ENCODE assay signal across 11 cellular contexts in genomic region chr1:100785399-100786082, GRCh38.
A peak's percentile ranks its signal among the peaks of the same experiment; 100 is the strongest.
DNase-seq lines count a peak whose midpoint lies in the region; ATAC-seq and TF ChIP-seq lines count a peak whose summit lies in the region.
"Had no signal": no experiment of that assay in that cellular context is flagged by ENCODE, and none has a peak within 500 bp of the region (broad histone marks: within the 10 kb centered on the region; RNA-seq: fewer than 3 reads in every experiment).

No MANE protein-coding gene starts in this region.

- H3K36me3 ChIP-seq in left ventricle myocardium inferior (no peaks in the 10 kb centered on the region), SJCRH30 (no peaks in the 10 kb centered on the region), aorta (ENCODE audit: control insufficient read depth in 1 of 2, insufficient read depth in 2 of 2, low read length in 1 of 2) (no peaks in the 10 kb centered on the region), H7 (replicated peaks; ENCODE audit: control insufficient read depth, insufficient read depth, low read length) (no peaks in the 10 kb centered on the region), testis (ENCODE audit: low read depth, missing control alignments) (no peaks in the 10 kb centered on the region)

- H3K4me3 ChIP-seq in left ventricle myocardium inferior: no peak overlapping the region
- H3K4me3 ChIP-seq in SJCRH30: peak overlapping the region; percentile 44
- H3K4me3 ChIP-seq in aorta (ENCODE audit: low read length in 2 of 2): peak overlapping the region in 1 of 2 donors; percentile 18
- no peak overlapping the region for H3K4me3 ChIP-seq in H7 (ENCODE audit: insufficient read depth, low read depth, low read length)
- H3K4me3 ChIP-seq in testis: no peak overlapping the region

- WGBS in aorta, 2 donors: 20 to 23% methylated on average over 5 of the region's 5 CpGs
- 67 to 69% methylated on average over 5 of the region's 5 CpGs for WGBS in testis, 2 donors

- intact Hi-C loops in Right ventricle myocardium inferior (cut with DNase I) (no loop called here), left ventricle myocardium inferior (cut with micrococcal nuclease) (no loop called here), aorta (cut with DNase I) (no loop called here), testis (cut with DNase I; ENCODE audit: low total_unique reads) (no loop called here)

- no peak for DNase-seq in Right ventricle myocardium inferior (ENCODE audit: missing footprints)
- no peak for DNase-seq in left ventricle myocardium inferior
- peak; percentile 36 to 71 for DNase-seq in SJCRH30
- DNase-seq in fibroblast of gingiva (ENCODE audit: low read depth): peak; percentile 9
- DNase-seq in aorta: no peak
- DNase-seq in H7: no peak
- DNase-seq in testis: no peak
- no peak for DNase-seq in NCI-H2196 treated with DMSO at 0.1 percent for 48 hours (lab: John Stamatoyannopoulos, UW; ENCODE audit: unreplicated experiment)
- DNase-seq: activated CD4-positive, alpha-beta memory T cell treated with anti-CD3 and anti-CD28 coated beads, Interleukin-2, amount 10 ng/mL, durations not matched to agents 7 days and 5 days; SHP77 treated with DMSO at 0.1 percent for 48 hours; stimulated activated CD4-positive, alpha-beta T cell treated with anti-CD3 and anti-CD28 coated beads, Interleukin-4, amount 100 ng/mL, for 1 hour had no signal

- TF ChIP-seq POLR2A in testis (IDR thresholded peaks at IDR 0.05): no peak

- H3K27me3 ChIP-seq in left ventricle myocardium inferior (ENCODE audit: low read depth): no peaks in the 10 kb centered on the region
- no peaks in the 10 kb centered on the region for H3K27me3 ChIP-seq in SJCRH30
- no peaks in the 10 kb centered on the region for H3K27me3 ChIP-seq in aorta (ENCODE audit: control insufficient read depth in 1 of 2, insufficient read depth in 2 of 2, low read length in 1 of 2)
- H3K27me3 ChIP-seq in H7 (ENCODE audit: control insufficient read depth, insufficient read depth, low read length): no peaks in the 10 kb centered on the region
- no peaks in the 10 kb centered on the region for H3K27me3 ChIP-seq in testis

- H3K9me3 ChIP-seq in left ventricle myocardium inferior (replicated peaks) (peaks cover 9% of the 10 kb centered on the region), SJCRH30 (replicated peaks) (no peaks in the 10 kb centered on the region), aorta (ENCODE audit: control insufficient read depth, low read length) (no peaks in the 10 kb centered on the region), testis (no peaks in the 10 kb centered on the region)

- H3K4me1 ChIP-seq in left ventricle myocardium inferior (no peaks in the 10 kb centered on the region), SJCRH30 (peaks cover 5% of the 10 kb centered on the region; the same call in 1 of the 2 replicates), aorta (ENCODE audit: control insufficient read depth in 1 of 2, insufficient read depth in 2 of 2, low read length in 2 of 2) (peaks cover 0 to 4% of the 10 kb centered on the region in 2 donors), testis (no peaks in the 10 kb centered on the region)

- H3K27ac ChIP-seq in left ventricle myocardium inferior (replicated peaks): no peak overlapping the region
- no peak overlapping the region for H3K27ac ChIP-seq in SJCRH30
- no peak overlapping the region for H3K27ac ChIP-seq in aorta (ENCODE audit: low read depth in 1 of 2, low read length in 2 of 2)
- no peak overlapping the region for H3K27ac ChIP-seq in testis

- ATAC-seq in Right ventricle myocardium inferior (peak; percentile 64), aorta (ENCODE audit: low FRiP score) (peak; percentile 59)

- no peak for TF ChIP-seq CTCF in left ventricle myocardium inferior (IDR thresholded peaks at IDR 0.05; ENCODE audit: borderline replicate concordance)
- no peak for TF ChIP-seq CTCF in testis (IDR thresholded peaks at IDR 0.05)

Comparison
In these comparisons a context has a peak if more than half of its experiments do, and no peak if none do; other contexts are left out.
1. DNase-seq: peak in SJCRH30 (2 of 2) and fibroblast of gingiva (single experiment); none in Right ventricle myocardium inferior (single experiment), left ventricle myocardium inferior (single experiment), aorta (0 of 2), H7 (single experiment), testis (single experiment) and NCI-H2196 treated with DMSO at 0.1 percent for 48 hours (single experiment).